In the genomic region with DNA sequence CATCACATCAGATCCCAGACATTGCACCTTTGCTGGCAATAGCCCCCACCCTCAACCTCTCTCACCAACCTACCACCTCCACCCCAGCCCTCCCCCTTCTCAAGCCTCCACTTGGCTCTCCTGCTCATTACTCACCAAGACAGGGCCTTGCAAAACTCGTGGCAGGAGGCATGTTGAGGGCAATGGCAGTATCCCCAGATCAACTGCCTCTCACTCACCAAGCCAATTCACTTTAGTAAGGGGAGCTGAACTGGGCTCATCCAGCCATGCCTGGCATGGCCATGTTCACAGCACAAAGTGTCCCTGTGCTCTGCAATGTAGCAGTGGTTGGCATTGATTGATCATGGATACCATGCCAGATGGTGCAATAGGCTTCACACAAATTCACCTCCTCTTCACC, we compare ENCODE assay signal across 20 cellular contexts. TPM values are rescaled to one million over a fixed set of nuclear protein-coding genes. Genes with fewer than 3 reads are reported as not detected.
"Had no signal": no experiment of that assay in that cellular context is flagged by ENCODE, and none has a peak within 500 bp of the region (broad histone marks: within the 10 kb centered on the region; RNA-seq: fewer than 3 reads in every experiment).

No MANE protein-coding gene starts in this region.

- H3K27me3 ChIP-seq: pancreas, right lobe of liver, tibial nerve, upper lobe of left lung, uterus had no signal

- H3K9me3 ChIP-seq: pancreas, right lobe of liver, thoracic aorta, tibial nerve, upper lobe of left lung, uterus had no signal

- FAIRE-seq: endometrium, frontal cortex, keratinocyte, pancreas, small intestine had no signal

- H3K27ac ChIP-seq: pancreas, right lobe of liver, thoracic aorta, tibial nerve, upper lobe of left lung, uterus had no signal

- DNase-seq: cortex of kidney; effector memory CD8-positive, alpha-beta T cell; erythroblast; natural killer cell; occipital lobe; pancreas; retina; right lobe of liver; small intestine; stimulated activated CD4-positive, alpha-beta T cell treated with anti-CD3 and anti-CD28 coated beads, Interleukin-15, amount 100 ng/mL, for 24 hours; stimulated activated CD4-positive, alpha-beta T cell treated with anti-CD3 and anti-CD28 coated beads, Interleukin-2, amount 100 ng/mL, for 48 hours; stimulated activated naive B cell treated with anti-CD40 and anti-IgM and Interleukin-4, amounts not matched to agents 10 μg/mL and 1 μg/mL and 100 μg/mL, for 72 hours; upper lobe of left lung; uterus had no signal

- H3K4me1 ChIP-seq: pancreas, right lobe of liver, tibial nerve, upper lobe of left lung, uterus had no signal

- H3K4me3 ChIP-seq: pancreas, right lobe of liver, thoracic aorta, tibial nerve, upper lobe of left lung, uterus had no signal

- H3K36me3 ChIP-seq: pancreas, right lobe of liver, thoracic aorta, tibial nerve, upper lobe of left lung, uterus had no signal

RNA-seq across cellular contexts. Expression of a gene that starts 46.3 kb away (rescaled TPM):
- polyA plus RNA-seq: keratinocyte, neural cell, pancreas, small intestine had no signal
